Comparison of ENCODE assay signal across 1 cellular context in genomic region chr4:5711479-5712184, GRCh38.
TF ChIP-seq lines count a peak whose summit lies in the region.

No MANE protein-coding gene starts in this region.

TF ChIP-seq in HEK293, 187 proteins besides CTCF, POLR2A, EP300 and RAD21 (continued from another document and continues in another):
- TF ChIP-seq PRDM4 (tag by site-specific recombination; IDR thresholded peaks at IDR 0.05), result no peak
- TF ChIP-seq ZSCAN4 (tag by site-specific recombination; IDR thresholded peaks at IDR 0.05), result no peak
- no peak for TF ChIP-seq ZNF558 (tag by site-specific recombination; IDR thresholded peaks at IDR 0.05)
- peak; percentile 78 for TF ChIP-seq ZBTB17 (tag by site-specific recombination; IDR thresholded peaks at IDR 0.05)
- TF ChIP-seq ZNF184 (tag by site-specific recombination; IDR thresholded peaks at IDR 0.05), result no peak
- no peak for TF ChIP-seq SP3 (tag by site-specific recombination; IDR thresholded peaks at IDR 0.05)
- no peak for TF ChIP-seq HOXA7 (CRISPR knock-in tag; IDR thresholded peaks at IDR 0.05; ENCODE audit: borderline replicate concordance)
- TF ChIP-seq, protein P1, sequence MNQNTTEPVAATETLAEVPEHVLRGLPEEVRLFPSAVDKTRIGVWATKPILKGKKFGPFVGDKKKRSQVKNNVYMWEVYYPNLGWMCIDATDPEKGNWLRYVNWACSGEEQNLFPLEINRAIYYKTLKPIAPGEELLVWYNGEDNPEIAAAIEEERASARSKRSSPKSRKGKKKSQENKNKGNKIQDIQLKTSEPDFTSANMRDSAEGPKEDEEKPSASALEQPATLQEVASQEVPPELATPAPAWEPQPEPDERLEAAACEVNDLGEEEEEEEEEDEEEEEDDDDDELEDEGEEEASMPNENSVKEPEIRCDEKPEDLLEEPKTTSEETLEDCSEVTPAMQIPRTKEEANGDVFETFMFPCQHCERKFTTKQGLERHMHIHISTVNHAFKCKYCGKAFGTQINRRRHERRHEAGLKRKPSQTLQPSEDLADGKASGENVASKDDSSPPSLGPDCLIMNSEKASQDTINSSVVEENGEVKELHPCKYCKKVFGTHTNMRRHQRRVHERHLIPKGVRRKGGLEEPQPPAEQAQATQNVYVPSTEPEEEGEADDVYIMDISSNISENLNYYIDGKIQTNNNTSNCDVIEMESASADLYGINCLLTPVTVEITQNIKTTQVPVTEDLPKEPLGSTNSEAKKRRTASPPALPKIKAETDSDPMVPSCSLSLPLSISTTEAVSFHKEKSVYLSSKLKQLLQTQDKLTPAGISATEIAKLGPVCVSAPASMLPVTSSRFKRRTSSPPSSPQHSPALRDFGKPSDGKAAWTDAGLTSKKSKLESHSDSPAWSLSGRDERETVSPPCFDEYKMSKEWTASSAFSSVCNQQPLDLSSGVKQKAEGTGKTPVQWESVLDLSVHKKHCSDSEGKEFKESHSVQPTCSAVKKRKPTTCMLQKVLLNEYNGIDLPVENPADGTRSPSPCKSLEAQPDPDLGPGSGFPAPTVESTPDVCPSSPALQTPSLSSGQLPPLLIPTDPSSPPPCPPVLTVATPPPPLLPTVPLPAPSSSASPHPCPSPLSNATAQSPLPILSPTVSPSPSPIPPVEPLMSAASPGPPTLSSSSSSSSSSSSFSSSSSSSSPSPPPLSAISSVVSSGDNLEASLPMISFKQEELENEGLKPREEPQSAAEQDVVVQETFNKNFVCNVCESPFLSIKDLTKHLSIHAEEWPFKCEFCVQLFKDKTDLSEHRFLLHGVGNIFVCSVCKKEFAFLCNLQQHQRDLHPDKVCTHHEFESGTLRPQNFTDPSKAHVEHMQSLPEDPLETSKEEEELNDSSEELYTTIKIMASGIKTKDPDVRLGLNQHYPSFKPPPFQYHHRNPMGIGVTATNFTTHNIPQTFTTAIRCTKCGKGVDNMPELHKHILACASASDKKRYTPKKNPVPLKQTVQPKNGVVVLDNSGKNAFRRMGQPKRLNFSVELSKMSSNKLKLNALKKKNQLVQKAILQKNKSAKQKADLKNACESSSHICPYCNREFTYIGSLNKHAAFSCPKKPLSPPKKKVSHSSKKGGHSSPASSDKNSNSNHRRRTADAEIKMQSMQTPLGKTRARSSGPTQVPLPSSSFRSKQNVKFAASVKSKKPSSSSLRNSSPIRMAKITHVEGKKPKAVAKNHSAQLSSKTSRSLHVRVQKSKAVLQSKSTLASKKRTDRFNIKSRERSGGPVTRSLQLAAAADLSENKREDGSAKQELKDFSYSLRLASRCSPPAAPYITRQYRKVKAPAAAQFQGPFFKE (tag by site-specific recombination; IDR thresholded peaks at IDR 0.05; ENCODE audit: borderline replicate concordance), result no peak
- no peak for TF ChIP-seq ZNF394 (tag by site-specific recombination; IDR thresholded peaks at IDR 0.05; ENCODE audit: borderline replicate concordance)
- TF ChIP-seq ZNF391 (tag by site-specific recombination; IDR thresholded peaks at IDR 0.05; ENCODE audit: borderline replicate concordance, low read depth), result no peak
- TF ChIP-seq ZNF514 (tag by site-specific recombination; IDR thresholded peaks at IDR 0.05), result no peak
- peak; percentile 89 for TF ChIP-seq ZNF335 (tag by site-specific recombination; conservative IDR thresholded peaks at IDR 0.05)
- TF ChIP-seq KLF8 (tag by site-specific recombination; IDR thresholded peaks at IDR 0.05), result no peak
- TF ChIP-seq OVOL3 (tag by site-specific recombination; IDR thresholded peaks at IDR 0.05), result no peak
- no peak for TF ChIP-seq KLF9 (tag by site-specific recombination; IDR thresholded peaks at IDR 0.05; ENCODE audit: low read depth)
- TF ChIP-seq ZNF76 (tag by site-specific recombination; IDR thresholded peaks at IDR 0.05; ENCODE audit: borderline replicate concordance, low read depth), result no peak
- TF ChIP-seq ZNF239 (tag by site-specific recombination; IDR thresholded peaks at IDR 0.05), result no peak
- TF ChIP-seq ZNF354C (tag by site-specific recombination; IDR thresholded peaks at IDR 0.05; ENCODE audit: borderline replicate concordance, low read depth), result no peak
- no peak for TF ChIP-seq ZNF169 (tag by site-specific recombination; IDR thresholded peaks at IDR 0.05)
- TF ChIP-seq, protein P2, sequence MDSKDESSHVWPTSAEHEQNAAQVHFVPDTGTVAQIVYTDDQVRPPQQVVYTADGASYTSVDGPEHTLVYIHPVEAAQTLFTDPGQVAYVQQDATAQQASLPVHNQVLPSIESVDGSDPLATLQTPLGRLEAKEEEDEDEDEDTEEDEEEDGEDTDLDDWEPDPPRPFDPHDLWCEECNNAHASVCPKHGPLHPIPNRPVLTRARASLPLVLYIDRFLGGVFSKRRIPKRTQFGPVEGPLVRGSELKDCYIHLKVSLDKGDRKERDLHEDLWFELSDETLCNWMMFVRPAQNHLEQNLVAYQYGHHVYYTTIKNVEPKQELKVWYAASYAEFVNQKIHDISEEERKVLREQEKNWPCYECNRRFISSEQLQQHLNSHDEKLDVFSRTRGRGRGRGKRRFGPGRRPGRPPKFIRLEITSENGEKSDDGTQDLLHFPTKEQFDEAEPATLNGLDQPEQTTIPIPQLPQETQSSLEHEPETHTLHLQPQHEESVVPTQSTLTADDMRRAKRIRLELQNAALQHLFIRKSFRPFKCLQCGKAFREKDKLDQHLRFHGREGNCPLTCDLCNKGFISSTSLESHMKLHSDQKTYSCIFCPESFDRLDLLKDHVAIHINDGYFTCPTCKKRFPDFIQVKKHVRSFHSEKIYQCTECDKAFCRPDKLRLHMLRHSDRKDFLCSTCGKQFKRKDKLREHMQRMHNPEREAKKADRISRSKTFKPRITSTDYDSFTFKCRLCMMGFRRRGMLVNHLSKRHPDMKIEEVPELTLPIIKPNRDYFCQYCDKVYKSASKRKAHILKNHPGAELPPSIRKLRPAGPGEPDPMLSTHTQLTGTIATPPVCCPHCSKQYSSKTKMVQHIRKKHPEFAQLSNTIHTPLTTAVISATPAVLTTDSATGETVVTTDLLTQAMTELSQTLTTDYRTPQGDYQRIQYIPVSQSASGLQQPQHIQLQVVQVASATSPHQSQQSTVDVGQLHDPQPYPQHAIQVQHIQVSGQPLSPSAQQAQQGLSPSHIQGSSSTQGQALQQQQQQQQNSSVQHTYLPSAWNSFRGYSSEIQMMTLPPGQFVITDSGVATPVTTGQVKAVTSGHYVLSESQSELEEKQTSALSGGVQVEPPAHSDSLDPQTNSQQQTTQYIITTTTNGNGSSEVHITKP (tag by site-specific recombination; IDR thresholded peaks at IDR 0.05), result 0 out of 2 replicates have a peak, but pooled peaks have one; percentile 11
- no peak for TF ChIP-seq TCF7L2 (IDR thresholded peaks at IDR 0.05; ENCODE audit: borderline replicate concordance, low read depth, low read length)
- no peak for TF ChIP-seq ZNF18 (tag by site-specific recombination; IDR thresholded peaks at IDR 0.05)
- no peak for TF ChIP-seq KLF1 (tag by site-specific recombination; IDR thresholded peaks at IDR 0.05)
- 0 out of 2 replicates have a peak, but pooled peaks have one; percentile 34 for TF ChIP-seq ZBTB20 (tag by site-specific recombination; IDR thresholded peaks at IDR 0.05)
- no peak for TF ChIP-seq ZNF10 (tag by site-specific recombination; IDR thresholded peaks at IDR 0.05)
- TF ChIP-seq ZSCAN23 (tag by site-specific recombination; IDR thresholded peaks at IDR 0.05), result no peak
- no peak for TF ChIP-seq ZNF112 (tag by site-specific recombination; IDR thresholded peaks at IDR 0.05)
- no peak for TF ChIP-seq ZNF174 (tag by site-specific recombination; IDR thresholded peaks at IDR 0.05)
- TF ChIP-seq, protein P3, sequence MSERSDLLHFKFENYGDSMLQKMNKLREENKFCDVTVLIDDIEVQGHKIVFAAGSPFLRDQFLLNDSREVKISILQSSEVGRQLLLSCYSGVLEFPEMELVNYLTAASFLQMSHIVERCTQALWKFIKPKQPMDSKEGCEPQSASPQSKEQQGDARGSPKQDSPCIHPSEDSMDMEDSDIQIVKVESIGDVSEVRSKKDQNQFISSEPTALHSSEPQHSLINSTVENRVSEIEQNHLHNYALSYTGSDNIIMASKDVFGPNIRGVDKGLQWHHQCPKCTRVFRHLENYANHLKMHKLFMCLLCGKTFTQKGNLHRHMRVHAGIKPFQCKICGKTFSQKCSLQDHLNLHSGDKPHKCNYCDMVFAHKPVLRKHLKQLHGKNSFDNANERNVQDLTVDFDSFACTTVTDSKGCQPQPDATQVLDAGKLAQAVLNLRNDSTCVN (tag by site-specific recombination; optimal IDR thresholded peaks at IDR 0.05), result peak; percentile 44
- no peak for TF ChIP-seq ZFP37 (tag by site-specific recombination; IDR thresholded peaks at IDR 0.05)
- TF ChIP-seq, protein P4, sequence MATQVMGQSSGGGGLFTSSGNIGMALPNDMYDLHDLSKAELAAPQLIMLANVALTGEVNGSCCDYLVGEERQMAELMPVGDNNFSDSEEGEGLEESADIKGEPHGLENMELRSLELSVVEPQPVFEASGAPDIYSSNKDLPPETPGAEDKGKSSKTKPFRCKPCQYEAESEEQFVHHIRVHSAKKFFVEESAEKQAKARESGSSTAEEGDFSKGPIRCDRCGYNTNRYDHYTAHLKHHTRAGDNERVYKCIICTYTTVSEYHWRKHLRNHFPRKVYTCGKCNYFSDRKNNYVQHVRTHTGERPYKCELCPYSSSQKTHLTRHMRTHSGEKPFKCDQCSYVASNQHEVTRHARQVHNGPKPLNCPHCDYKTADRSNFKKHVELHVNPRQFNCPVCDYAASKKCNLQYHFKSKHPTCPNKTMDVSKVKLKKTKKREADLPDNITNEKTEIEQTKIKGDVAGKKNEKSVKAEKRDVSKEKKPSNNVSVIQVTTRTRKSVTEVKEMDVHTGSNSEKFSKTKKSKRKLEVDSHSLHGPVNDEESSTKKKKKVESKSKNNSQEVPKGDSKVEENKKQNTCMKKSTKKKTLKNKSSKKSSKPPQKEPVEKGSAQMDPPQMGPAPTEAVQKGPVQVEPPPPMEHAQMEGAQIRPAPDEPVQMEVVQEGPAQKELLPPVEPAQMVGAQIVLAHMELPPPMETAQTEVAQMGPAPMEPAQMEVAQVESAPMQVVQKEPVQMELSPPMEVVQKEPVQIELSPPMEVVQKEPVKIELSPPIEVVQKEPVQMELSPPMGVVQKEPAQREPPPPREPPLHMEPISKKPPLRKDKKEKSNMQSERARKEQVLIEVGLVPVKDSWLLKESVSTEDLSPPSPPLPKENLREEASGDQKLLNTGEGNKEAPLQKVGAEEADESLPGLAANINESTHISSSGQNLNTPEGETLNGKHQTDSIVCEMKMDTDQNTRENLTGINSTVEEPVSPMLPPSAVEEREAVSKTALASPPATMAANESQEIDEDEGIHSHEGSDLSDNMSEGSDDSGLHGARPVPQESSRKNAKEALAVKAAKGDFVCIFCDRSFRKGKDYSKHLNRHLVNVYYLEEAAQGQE (tag by site-specific recombination; IDR thresholded peaks at IDR 0.05), result no peak
- TF ChIP-seq ZNF629 (tag by site-specific recombination; IDR thresholded peaks at IDR 0.05), result no peak
- TF ChIP-seq BCL11A (tag by site-specific recombination; IDR thresholded peaks at IDR 0.05; ENCODE audit: low read depth), result no peak
- no peak for TF ChIP-seq OSR2 (tag by site-specific recombination; IDR thresholded peaks at IDR 0.05)
- no peak for TF ChIP-seq ZNF24 (tag by site-specific recombination; IDR thresholded peaks at IDR 0.05)
- no peak for TF ChIP-seq ZNF140 (tag by site-specific recombination; IDR thresholded peaks at IDR 0.05)
- no peak for TF ChIP-seq ZNF311 (tag by site-specific recombination; IDR thresholded peaks at IDR 0.05; ENCODE audit: borderline replicate concordance)
- no peak for TF ChIP-seq ZNF366 (tag by site-specific recombination; conservative IDR thresholded peaks at IDR 0.05)
- no peak for TF ChIP-seq ZNF792 (tag by site-specific recombination; IDR thresholded peaks at IDR 0.05)
- no peak for TF ChIP-seq ZNF529 (tag by site-specific recombination; IDR thresholded peaks at IDR 0.05; ENCODE audit: insufficient replicate concordance)
- TF ChIP-seq ZNF549 (tag by site-specific recombination; IDR thresholded peaks at IDR 0.05), result no peak
